20 cellular contexts compared by ENCODE assay signal in genomic region chr17:69012895-69013805, GRCh38. TPM values are rescaled to one million over a fixed set of nuclear protein-coding genes. Genes with fewer than 3 reads are reported as not detected.
DNase-seq lines count a peak whose midpoint lies in the region; ATAC-seq, FAIRE-seq and TF ChIP-seq lines count a peak whose summit lies in the region.
"Had no signal": no experiment of that assay in that cellular context is flagged by ENCODE, and none has a peak within 500 bp of the region (broad histone marks: within the 10 kb centered on the region; RNA-seq: fewer than 3 reads in every experiment).

No MANE protein-coding gene starts in this region.

- H3K36me3 ChIP-seq in ACC112 (ENCODE audit: insufficient read depth, low read length) (no peaks in the 10 kb centered on the region), Karpas-422 (ENCODE audit: insufficient read depth, low read length) (no peaks in the 10 kb centered on the region)

- no peak overlapping the region for H3K9ac ChIP-seq in Karpas-422 (ENCODE audit: low read length)

- H3K4me1 ChIP-seq in ACC112 (ENCODE audit: control insufficient read depth, insufficient read depth, low read length, unreplicated experiment) = peaks cover 8% of the 10 kb centered on the region
- no peaks in the 10 kb centered on the region for H3K4me1 ChIP-seq in Karpas-422 (ENCODE audit: low read length)
- H3K4me1 ChIP-seq: A549 had no signal

- H3K9me2 ChIP-seq in Karpas-422 (replicated peaks; ENCODE audit: insufficient read depth, low read length) = no peaks in the 10 kb centered on the region

- H3K4me3 Mint-ChIP-seq in stimulated activated naive CD8-positive, alpha-beta T cell treated with anti-CD3 and anti-CD28 coated beads, Interleukin-15, amount 100 ng/mL, for 72 hours = no peak overlapping the region
- H3K4me3 Mint-ChIP-seq in activated naive CD8-positive, alpha-beta T cell treated with anti-CD3 and anti-CD28 coated beads, Interleukin-2, amount 50 U/mL, for 24 hours = no peak overlapping the region
- H3K4me3 Mint-ChIP-seq: activated CD4-positive, alpha-beta T cell treated with anti-CD3 and anti-CD28 coated beads, Interleukin-2, amount 10 ng/mL, durations not matched to agents 24 days and 14 days; activated naive CD8-positive, alpha-beta T cell had no signal

- no peak overlapping the region for H3K4me2 ChIP-seq in Karpas-422 (ENCODE audit: low read depth, low read length, poor library complexity, severe bottlenecking)
- H3K4me2 ChIP-seq: A549 had no signal

- H3K4me1 Mint-ChIP-seq in stimulated activated naive CD8-positive, alpha-beta T cell treated with anti-CD3 and anti-CD28 coated beads, Interleukin-15, amount 100 ng/mL, for 72 hours = no peaks in the 10 kb centered on the region
- H3K4me1 Mint-ChIP-seq in activated naive CD8-positive, alpha-beta T cell treated with anti-CD3 and anti-CD28 coated beads, Interleukin-2, amount 50 U/mL, for 24 hours = no peaks in the 10 kb centered on the region
- H3K4me1 Mint-ChIP-seq: activated CD4-positive, alpha-beta T cell treated with anti-CD3 and anti-CD28 coated beads, Interleukin-2, amount 10 ng/mL, durations not matched to agents 24 days and 14 days had no signal

- DNase-seq in HTR-8/SVneo (ENCODE audit: insufficient read length, low spot score) (peak; percentile 38), astrocyte of the spinal cord (ENCODE audit: low read depth, low spot score) (peak; percentile 75), hepatic stellate cell (ENCODE audit: low spot score) (peak; percentile 12), NCI-H1436 treated with DMSO at 0.1 percent for 48 hours (lab: John Stamatoyannopoulos, UW) (no peak), Karpas-422 (no peak)
- DNase-seq in stimulated activated naive CD8-positive, alpha-beta T cell treated with anti-CD3 and anti-CD28 coated beads, Interleukin-15, amount 100 ng/mL, for 72 hours = no peak
- DNase-seq in activated naive CD8-positive, alpha-beta T cell treated with anti-CD3 and anti-CD28 coated beads, Interleukin-2, amount 50 U/mL, for 24 hours = no peak
- DNase-seq: activated CD4-positive, alpha-beta T cell treated with anti-CD3 and anti-CD28 coated beads, Interleukin-2, amount 10 ng/mL, durations not matched to agents 24 days and 14 days; activated T-cell treated with anti-CD3 and anti-CD28 coated beads for 4 hours; Calu3; mesendoderm; NCI-H1930; NCI-H526 treated with DMSO at 0.1 percent for 48 hours; stimulated activated naive CD8-positive, alpha-beta T cell treated with anti-CD3 and anti-CD28 coated beads, Interleukin-15, Interleukin-2, amounts not matched to agents 100 U/mL and 50 U/mL, for 24 hours had no signal

- in situ Hi-C loops in astrocyte of the spinal cord (cut with HindIII; ENCODE audit: low sequenced_read_pairs) = no loop called here

- H3K4me3 ChIP-seq in ACC112 (ENCODE audit: low read depth, low read length) = no peak overlapping the region
- no peak overlapping the region for H3K4me3 ChIP-seq in astrocyte of the spinal cord (ENCODE audit: low read depth, low read length)
- H3K4me3 ChIP-seq in Karpas-422 (ENCODE audit: low read length) = no peak overlapping the region
- H3K4me3 ChIP-seq: A549, skin epidermis had no signal

- no peaks in the 10 kb centered on the region for H3K36me3 Mint-ChIP-seq in activated naive CD8-positive, alpha-beta T cell treated with anti-CD3 and anti-CD28 coated beads, Interleukin-2, amount 50 U/mL, for 24 hours (ENCODE audit: low read depth)
- H3K36me3 Mint-ChIP-seq: activated naive CD8-positive, alpha-beta T cell had no signal

- TF ChIP-seq CTCF in astrocyte of the spinal cord (IDR thresholded peaks at IDR 0.05; ENCODE audit: low read depth, low read length) = no peak

- H3K27me3 Mint-ChIP-seq in stimulated activated naive CD8-positive, alpha-beta T cell treated with anti-CD3 and anti-CD28 coated beads, Interleukin-15, amount 100 ng/mL, for 72 hours = no peaks in the 10 kb centered on the region
- peaks cover 5% of the 10 kb centered on the region for H3K27me3 Mint-ChIP-seq in activated naive CD8-positive, alpha-beta T cell treated with anti-CD3 and anti-CD28 coated beads, Interleukin-2, amount 50 U/mL, for 24 hours
- H3K27me3 Mint-ChIP-seq: activated CD4-positive, alpha-beta T cell treated with anti-CD3 and anti-CD28 coated beads, Interleukin-2, amount 10 ng/mL, durations not matched to agents 24 days and 14 days had no signal

- H3K27me3 ChIP-seq in ACC112 (ENCODE audit: insufficient read depth, low read length) = no peaks in the 10 kb centered on the region
- H3K27me3 ChIP-seq in Karpas-422 (ENCODE audit: low read length) = no peaks in the 10 kb centered on the region

- no peak overlapping the region for H3K27ac Mint-ChIP-seq in stimulated activated naive CD8-positive, alpha-beta T cell treated with anti-CD3 and anti-CD28 coated beads, Interleukin-15, amount 100 ng/mL, for 72 hours
- H3K27ac Mint-ChIP-seq in activated naive CD8-positive, alpha-beta T cell treated with anti-CD3 and anti-CD28 coated beads, Interleukin-2, amount 50 U/mL, for 24 hours = no peak overlapping the region
- H3K27ac Mint-ChIP-seq: activated CD4-positive, alpha-beta T cell treated with anti-CD3 and anti-CD28 coated beads, Interleukin-2, amount 10 ng/mL, durations not matched to agents 24 days and 14 days; activated naive CD8-positive, alpha-beta T cell had no signal

- peak; percentile 71 for FAIRE-seq in HTR-8/SVneo (lab: Jason Lieb, UNC)
- FAIRE-seq: A549, H1 had no signal

- H2AFZ ChIP-seq in ACC112 (ENCODE audit: low read length, unreplicated experiment) (no peak overlapping the region), Karpas-422 (ENCODE audit: low read length) (no peak overlapping the region)

- H3K79me2 ChIP-seq in ACC112 (ENCODE audit: control insufficient read depth, insufficient read depth, low read length, unreplicated experiment) = no peaks in the 10 kb centered on the region
- H3K79me2 ChIP-seq in Karpas-422 (ENCODE audit: low read length) = no peaks in the 10 kb centered on the region

- H3K27ac ChIP-seq in ACC112 (ENCODE audit: low read depth, low read length) = peak overlapping the region; percentile 7; the same call in 1 of the 2 replicates
- no peak overlapping the region for H3K27ac ChIP-seq in Karpas-422 (ENCODE audit: low read length)
- H3K27ac ChIP-seq: A549, skin epidermis had no signal

- no peaks in the 10 kb centered on the region for H3K9me3 ChIP-seq in Karpas-422 (ENCODE audit: low read length)
- H3K9me3 ChIP-seq: A549 had no signal

- H4K20me1 ChIP-seq in Karpas-422 (ENCODE audit: insufficient read depth, low read depth, low read length) = no peaks in the 10 kb centered on the region

- no peak for ATAC-seq in stimulated activated naive CD8-positive, alpha-beta T cell treated with anti-CD3 and anti-CD28 coated beads, Interleukin-15, amount 100 ng/mL, for 72 hours
- ATAC-seq in activated naive CD8-positive, alpha-beta T cell treated with anti-CD3 and anti-CD28 coated beads, Interleukin-2, amount 50 U/mL, for 24 hours = no peak
- ATAC-seq: stimulated activated naive CD8-positive, alpha-beta T cell treated with anti-CD3 and anti-CD28 coated beads, Interleukin-15, Interleukin-2, amounts not matched to agents 100 U/mL and 50 U/mL, for 24 hours had no signal

- H3K9me3 Mint-ChIP-seq in stimulated activated naive CD8-positive, alpha-beta T cell treated with anti-CD3 and anti-CD28 coated beads, Interleukin-15, amount 100 ng/mL, for 72 hours = no peaks in the 10 kb centered on the region
- no peaks in the 10 kb centered on the region for H3K9me3 Mint-ChIP-seq in activated naive CD8-positive, alpha-beta T cell treated with anti-CD3 and anti-CD28 coated beads, Interleukin-2, amount 50 U/mL, for 24 hours
- H3K9me3 Mint-ChIP-seq: activated CD4-positive, alpha-beta T cell treated with anti-CD3 and anti-CD28 coated beads, Interleukin-2, amount 10 ng/mL, durations not matched to agents 24 days and 14 days had no signal

RNA-seq across cellular contexts. Expression of gene ABCA9, which starts 47.6 kb away (rescaled TPM):
- total RNA-seq in Karpas-422 (2014; rRNA removed; shearing (Covaris generic); ENCODE audit: low replicate concordance) = not detected in 2 replicates
- total RNA-seq: Calu3, H1 had no signal

RNA-seq across cellular contexts. Expression of gene ABCA8, which starts 58.0 kb away (rescaled TPM):
- not detected in 2 replicates for total RNA-seq in Karpas-422 (2014; rRNA removed; shearing (Covaris generic); ENCODE audit: low replicate concordance)
- total RNA-seq: activated CD4-positive, alpha-beta T cell treated with anti-CD3 and anti-CD28 coated beads, Interleukin-2, amount 10 ng/mL, durations not matched to agents 24 days and 14 days; Calu3; H1; T-helper 2 cell treated with Interferon-gamma antibody and Interleukin-4, amounts not matched to agents 100 ng/mL and 5 ng/mL, for 36 hours had no signal

Comparison
In these comparisons a context has a peak if more than half of its experiments do, and no peak if none do; other contexts are left out.
1. DNase-seq: peak in HTR-8/SVneo (single experiment), astrocyte of the spinal cord (single experiment) and hepatic stellate cell (single experiment); none in stimulated activated naive CD8-positive, alpha-beta T cell treated with anti-CD3 and anti-CD28 coated beads, Interleukin-15, amount 100 ng/mL, for 72 hours (0 of 2), NCI-H1436 treated with DMSO at 0.1 percent for 48 hours (single experiment), activated naive CD8-positive, alpha-beta T cell treated with anti-CD3 and anti-CD28 coated beads, Interleukin-2, amount 50 U/mL, for 24 hours (single experiment) and Karpas-422 (single experiment).